Comparison of ENCODE assay signal across 18 cellular contexts in the genomic region with DNA sequence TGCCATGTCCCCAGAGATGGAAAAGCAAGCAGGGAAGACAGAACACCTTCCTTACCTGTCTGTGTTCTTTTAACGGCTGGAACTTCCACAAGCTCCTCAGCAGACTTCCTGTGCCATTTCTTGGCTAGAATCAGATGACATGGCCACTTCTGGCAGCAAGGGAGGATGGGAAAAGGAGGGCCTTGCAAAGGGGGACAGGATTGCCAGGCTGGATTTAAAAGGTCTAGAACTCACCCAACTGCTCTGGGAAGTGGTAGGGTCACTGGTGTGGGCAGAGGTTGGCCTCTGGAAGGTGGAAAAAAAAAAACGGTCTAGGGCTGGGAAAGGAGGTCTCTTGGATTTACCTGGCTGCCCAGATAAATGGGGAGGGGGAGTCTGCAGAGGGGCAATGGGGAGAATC. TPM values are rescaled to one million over a fixed set of nuclear protein-coding genes. Genes with fewer than 3 reads are reported as not detected.
DNase-seq lines count a peak whose midpoint lies in the region; ATAC-seq and TF ChIP-seq lines count a peak whose summit lies in the region.
"Had no signal": no experiment of that assay in that cellular context is flagged by ENCODE, and none has a peak within 500 bp of the region (broad histone marks: within the 10 kb centered on the region; RNA-seq: fewer than 3 reads in every experiment).

No MANE protein-coding gene starts in this region.

- no peaks in the 10 kb centered on the region for H3K27me3 ChIP-seq in PC-3 (ENCODE audit: low read length)
- H3K27me3 ChIP-seq: ovary, upper lobe of left lung had no signal

- TF ChIP-seq CTCF in PC-3 (conservative IDR thresholded peaks at IDR 0.05; ENCODE audit: low read depth, low read length): no peak

- H4K20me1 ChIP-seq in PC-3 (ENCODE audit: low read length): no peaks in the 10 kb centered on the region

- H3K4me2 ChIP-seq in PC-3 (ENCODE audit: low read length): no peak overlapping the region

- DNase-seq in stimulated activated naive CD8-positive, alpha-beta T cell treated with anti-CD3 and anti-CD28 coated beads, Interleukin-15, amount 100 ng/mL, for 72 hours: no peak
- DNase-seq in stimulated activated naive CD8-positive, alpha-beta T cell treated with anti-CD3 and anti-CD28 coated beads, Interleukin-15, Interleukin-2, amounts not matched to agents 100 U/mL and 50 U/mL, for 24 hours: no peak
- DNase-seq in PC-3 (no peak), immature natural killer cell (no peak), DMS114 treated with DMSO at 0.1 percent for 48 hours (lab: John Stamatoyannopoulos, UW; ENCODE audit: unreplicated experiment) (no peak)
- DNase-seq: activated CD4-positive, alpha-beta T cell treated with anti-CD3 and anti-CD28 coated beads for 1 hour; activated naive CD4-positive, alpha-beta T cell; HCEC 1CT; IMR-90; left ventricle myocardium inferior; NCI-H1694; NCI-H774; upper lobe of left lung had no signal

- CTCF ChIA-PET in PC-3 (lab: Charles Lee): no interaction called here

- H2AFZ ChIP-seq in PC-3 (ENCODE audit: low read length): no peak overlapping the region

- no peaks in the 10 kb centered on the region for H3K9me2 ChIP-seq in PC-3 (replicated peaks; ENCODE audit: low read length)

- no peak overlapping the region for H3K4me3 Mint-ChIP-seq in stimulated activated naive CD8-positive, alpha-beta T cell treated with anti-CD3 and anti-CD28 coated beads, Interleukin-15, amount 100 ng/mL, for 72 hours
- H3K4me3 Mint-ChIP-seq in immature natural killer cell: peak overlapping the region in 1 of 5 donors; percentile 64
- H3K4me3 Mint-ChIP-seq: stimulated activated naive CD8-positive, alpha-beta T cell treated with anti-CD3 and anti-CD28 coated beads, Interleukin-15, Interleukin-2, amounts not matched to agents 100 ng/mL and 50 ng/mL, for 24 hours had no signal

- intact Hi-C loops in PC-3 (cut with micrococcal nuclease): no loop called here

- peaks cover 33% of the 10 kb centered on the region for H3K79me2 ChIP-seq in PC-3 (ENCODE audit: low read length)

- POLR2A ChIA-PET in PC-3 (lab: Charles Lee; ENCODE audit: unreplicated experiment): no interaction called here

- H3K36me3 Mint-ChIP-seq in immature natural killer cell: peaks cover 0 to 28% (median 24%) of the 10 kb centered on the region in 3 donors

- peak overlapping the region; percentile 98 for H3K27ac ChIP-seq in PC-3 (ENCODE audit: low read length)
- H3K27ac ChIP-seq: ovary had no signal

- H3K4me3 ChIP-seq in PC-3 (ENCODE audit: low read length): no peak overlapping the region
- H3K4me3 ChIP-seq: GM12878, left ventricle myocardium inferior, ovary, upper lobe of left lung had no signal

- H3K9ac ChIP-seq in PC-3 (ENCODE audit: low read length): no peak overlapping the region

- H3K36me3 ChIP-seq in PC-3 (ENCODE audit: low read depth, low read length): peaks cover 25% of the 10 kb centered on the region
- H3K36me3 ChIP-seq: ovary had no signal

- no peaks in the 10 kb centered on the region for H3K9me3 ChIP-seq in PC-3 (ENCODE audit: low read length)
- H3K9me3 ChIP-seq: left ventricle myocardium inferior, ovary, upper lobe of left lung had no signal

- H3K27me3 Mint-ChIP-seq in stimulated activated naive CD8-positive, alpha-beta T cell treated with anti-CD3 and anti-CD28 coated beads, Interleukin-15, amount 100 ng/mL, for 72 hours: no peaks in the 10 kb centered on the region
- H3K27me3 Mint-ChIP-seq in immature natural killer cell (ENCODE audit: low read depth in 3 of 3): peaks cover 10 to 18% (median 16%) of the 10 kb centered on the region in 3 donors
- H3K27me3 Mint-ChIP-seq: stimulated activated naive CD8-positive, alpha-beta T cell treated with anti-CD3 and anti-CD28 coated beads, Interleukin-15, Interleukin-2, amounts not matched to agents 100 ng/mL and 50 ng/mL, for 24 hours had no signal

- H3K27ac Mint-ChIP-seq in stimulated activated naive CD8-positive, alpha-beta T cell treated with anti-CD3 and anti-CD28 coated beads, Interleukin-15, amount 100 ng/mL, for 72 hours: peak overlapping the region; percentile 50 to 69
- peak overlapping the region in 5 of 6 donors; percentile 36 to 98 (median 96) for H3K27ac Mint-ChIP-seq in immature natural killer cell

- no peaks in the 10 kb centered on the region for H3K9me3 Mint-ChIP-seq in stimulated activated naive CD8-positive, alpha-beta T cell treated with anti-CD3 and anti-CD28 coated beads, Interleukin-15, amount 100 ng/mL, for 72 hours
- no peaks in the 10 kb centered on the region for H3K9me3 Mint-ChIP-seq in immature natural killer cell
- H3K9me3 Mint-ChIP-seq: stimulated activated naive CD8-positive, alpha-beta T cell treated with anti-CD3 and anti-CD28 coated beads, Interleukin-15, Interleukin-2, amounts not matched to agents 100 ng/mL and 50 ng/mL, for 24 hours had no signal

- peaks cover 9% of the 10 kb centered on the region for H3K4me1 ChIP-seq in PC-3 (ENCODE audit: insufficient read depth, low read length)

- no peak for ATAC-seq in stimulated activated naive CD8-positive, alpha-beta T cell treated with anti-CD3 and anti-CD28 coated beads, Interleukin-15, amount 100 ng/mL, for 72 hours
- no peak for ATAC-seq in stimulated activated naive CD8-positive, alpha-beta T cell treated with anti-CD3 and anti-CD28 coated beads, Interleukin-15, Interleukin-2, amounts not matched to agents 100 U/mL and 50 U/mL, for 24 hours
- ATAC-seq in PC-3: no peak
- no peak for ATAC-seq in HG03460 (IDR thresholded peaks at IDR 0.05; ENCODE audit: unreplicated experiment)
- no peak for ATAC-seq in GM21447 (IDR thresholded peaks at IDR 0.05; ENCODE audit: unreplicated experiment)
- ATAC-seq: GM12878 had no signal

- no peaks in the 10 kb centered on the region for H3F3A ChIP-seq in PC-3 (ENCODE audit: low read length, unreplicated experiment)

- peaks cover 24% of the 10 kb centered on the region for H3K4me1 Mint-ChIP-seq in stimulated activated naive CD8-positive, alpha-beta T cell treated with anti-CD3 and anti-CD28 coated beads, Interleukin-15, amount 100 ng/mL, for 72 hours
- peaks cover 15 to 43% of the 10 kb centered on the region in 2 donors for H3K4me1 Mint-ChIP-seq in immature natural killer cell

- no TSS peak for BruUV-seq in PC-3 (replicated peaks; lab: Mats Ljungman, UMichigan)

RNA-seq across cellular contexts. Expression of gene USP11, which starts 1.6 kb away (rescaled TPM):
- total RNA-seq in PC-3 (2014; rRNA removed): 31.3 and 37.3 TPM in 2 replicates
- 100 to 1,000 TPM in 1 of 3 donors, 10 to 100 TPM in 2; 70.8 to 112 (median 96.5) TPM for polyA plus RNA-seq in immature natural killer cell

RNA-seq across cellular contexts. Expression of gene CDK16, which starts 12.7 kb away (rescaled TPM):
- 155 and 208 TPM in 2 replicates for total RNA-seq in PC-3 (2014; rRNA removed)
- polyA plus RNA-seq in immature natural killer cell: 10 to 100 TPM in 1 of 3 donors, 1 to 10 TPM in 2; 3.0 to 16.6 (median 4.7) TPM

RNA-seq across cellular contexts. Expression of gene UBA1, which starts 37.5 kb away (rescaled TPM):
- total RNA-seq in PC-3 (2014; rRNA removed): 282 and 299 TPM in 2 replicates
- polyA plus RNA-seq in immature natural killer cell: 100 to 1,000 TPM; 146 to 205 (median 167) TPM
